ENCODE assay signal across 29 cellular contexts in genomic region chr10:123715546-123715945, GRCh38. TPM values are rescaled to one million over a fixed set of nuclear protein-coding genes. Genes with fewer than 3 reads are reported as not detected.
"Had no signal": no experiment of that assay in that cellular context is flagged by ENCODE, and none has a peak within 500 bp of the region (broad histone marks: within the 10 kb centered on the region; RNA-seq: fewer than 3 reads in every experiment).

No MANE protein-coding gene starts in this region.

- H3K9me3 ChIP-seq: colonic mucosa, esophagus squamous epithelium, gastrocnemius medialis had no signal

- DNase-seq: colonic mucosa; cortex of kidney; dermis blood vessel endothelial cell; dorsolateral prefrontal cortex; effector CD4-positive, alpha-beta T cell; effector CD8-positive, alpha-beta T cell; effector memory CD4-positive, alpha-beta T cell; effector memory CD8-positive, alpha-beta T cell; endodermal cell; erythroblast; esophagus squamous epithelium; foreskin fibroblast; foreskin keratinocyte; foreskin melanocyte; gastrocnemius medialis; glutamatergic neuron; heart left ventricle had no signal

- H3K27me3 ChIP-seq: colonic mucosa, esophagus muscularis mucosa, esophagus squamous epithelium, foreskin keratinocyte, gastrocnemius medialis, gastroesophageal sphincter had no signal

- H3K27ac ChIP-seq: colonic mucosa, dorsolateral prefrontal cortex, epithelial cell of prostate, esophagus muscularis mucosa, esophagus squamous epithelium, foreskin keratinocyte, gastrocnemius medialis, gastroesophageal sphincter, heart left ventricle had no signal

- H3K4me1 ChIP-seq: colonic mucosa, esophagus muscularis mucosa, esophagus squamous epithelium, foreskin keratinocyte, gastrocnemius medialis, gastroesophageal sphincter, heart left ventricle had no signal

- H3K36me3 ChIP-seq: colonic mucosa, esophagus squamous epithelium, gastrocnemius medialis, heart left ventricle had no signal

- H3K4me3 ChIP-seq: colonic mucosa, dorsolateral prefrontal cortex, esophagus muscularis mucosa, esophagus squamous epithelium, gastrocnemius medialis, gastroesophageal sphincter, heart left ventricle had no signal

- ATAC-seq: effector memory CD8-positive, alpha-beta T cell; esophagus mucosa; foreskin keratinocyte; gastrocnemius medialis; gastroesophageal sphincter; heart left ventricle had no signal

RNA-seq across cellular contexts. Expression of gene GPR26, which starts 49.4 kb away (rescaled TPM):
- total RNA-seq: chondrocyte, colonic mucosa, dermis blood vessel endothelial cell, dermis microvascular lymphatic vessel endothelial cell, endodermal cell, endothelial cell of umbilical vein, epithelial cell of proximal tubule, esophagus mucosa, esophagus muscularis mucosa, esophagus squamous epithelium, fibroblast of lung, fibroblast of villous mesenchyme, foreskin keratinocyte, gastrocnemius medialis, glomerular endothelial cell, heart left ventricle had no signal
- polyA plus RNA-seq: endothelial cell of umbilical vein, esophagus, fibroblast of lung, foreskin keratinocyte, heart left ventricle had no signal
